Comparison of ENCODE assay signal across 1 cellular context in the genomic region with DNA sequence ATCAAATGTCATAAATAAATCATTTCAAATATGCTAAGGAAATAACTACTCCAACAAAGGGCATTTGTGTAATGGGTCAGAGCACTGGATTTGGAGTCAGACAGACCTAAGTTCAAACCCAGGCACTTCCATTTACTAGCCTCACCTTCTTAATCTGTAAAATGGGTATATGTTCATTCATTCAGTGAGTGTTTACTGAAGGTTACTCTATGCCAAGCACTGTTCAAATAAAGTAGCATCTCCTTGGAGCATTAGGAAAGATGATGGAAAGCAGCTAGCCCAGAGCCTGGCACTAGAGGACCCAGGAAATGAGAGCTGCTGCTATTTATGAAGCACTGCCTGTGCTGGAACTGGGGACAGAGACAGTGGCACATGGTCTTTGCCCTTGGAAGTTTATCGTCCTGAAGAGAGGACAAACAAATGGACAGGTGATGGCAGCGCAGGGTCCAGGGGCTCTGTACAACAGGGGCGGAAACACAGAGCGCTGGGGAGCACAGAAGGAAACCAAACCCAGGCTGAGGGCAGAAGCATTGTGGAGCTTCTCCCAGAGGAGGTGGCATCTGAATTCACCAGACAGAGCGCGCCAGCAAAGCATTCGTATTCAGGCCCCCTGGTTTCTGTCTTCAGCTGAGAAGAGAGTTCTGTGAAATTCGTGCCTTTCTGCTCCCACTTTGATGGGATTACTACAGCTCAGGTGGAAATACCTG.
TF ChIP-seq lines count a peak whose summit lies in the region.

No MANE protein-coding gene starts in this region.

TF ChIP-seq in HepG2, 621 proteins besides CTCF, POLR2A, EP300 and RAD21 (continued from another document and continues in another):
- TF ChIP-seq SUZ12 (IDR thresholded peaks at IDR 0.05; ENCODE audit: low read depth, low read length) = no peak
- TF ChIP-seq ZNF232 (CRISPR knock-in tag; IDR thresholded peaks at IDR 0.05; ENCODE audit: borderline replicate concordance) = no peak
- peak; percentile 58 for TF ChIP-seq SP4 (CRISPR knock-in tag; IDR thresholded peaks at IDR 0.05)
- peak; percentile 70; the same call in 1 of the 2 replicates for TF ChIP-seq ZNF605 (CRISPR knock-in tag; IDR thresholded peaks at IDR 0.05)
- no peak for TF ChIP-seq ELF4 (CRISPR knock-in tag; IDR thresholded peaks at IDR 0.05; ENCODE audit: borderline replicate concordance)
- no peak for TF ChIP-seq XBP1 (CRISPR knock-in tag; IDR thresholded peaks at IDR 0.05)
- peak; percentile 89 for TF ChIP-seq ZNF3 (CRISPR knock-in tag; IDR thresholded peaks at IDR 0.05)
- TF ChIP-seq ZZZ3 (CRISPR knock-in tag; IDR thresholded peaks at IDR 0.05; ENCODE audit: borderline replicate concordance) = no peak
- TF ChIP-seq NFYC (CRISPR knock-in tag; IDR thresholded peaks at IDR 0.05) = no peak
- TF ChIP-seq ZNF790 (CRISPR knock-in tag; IDR thresholded peaks at IDR 0.05; ENCODE audit: borderline replicate concordance) = no peak
- peak; percentile 99 for TF ChIP-seq CHD4 (IDR thresholded peaks at IDR 0.05; ENCODE audit: borderline replicate concordance, low read length)
- no peak for TF ChIP-seq MYNN (CRISPR knock-in tag; IDR thresholded peaks at IDR 0.05; ENCODE audit: low read depth)
- no peak for TF ChIP-seq ATF3 (CRISPR knock-in tag; IDR thresholded peaks at IDR 0.05)
- no peak for TF ChIP-seq ZNF749 (CRISPR knock-in tag; IDR thresholded peaks at IDR 0.05; ENCODE audit: borderline replicate concordance)
- no peak for TF ChIP-seq RXRA (CRISPR knock-in tag; IDR thresholded peaks at IDR 0.05)
- TF ChIP-seq NCOR1 (IDR thresholded peaks at IDR 0.05; ENCODE audit: borderline replicate concordance, low read length) = 0 out of 2 replicates have a peak, but pooled peaks have one; percentile 47
- TF ChIP-seq KLF11 (CRISPR knock-in tag; IDR thresholded peaks at IDR 0.05) = no peak
- TF ChIP-seq JUNB (CRISPR knock-in tag; IDR thresholded peaks at IDR 0.05; ENCODE audit: borderline replicate concordance) = no peak
- TF ChIP-seq CAMTA2 (CRISPR knock-in tag; IDR thresholded peaks at IDR 0.05; ENCODE audit: borderline replicate concordance) = no peak; the same call in 1 of the 2 replicates
- TF ChIP-seq ARID2 (CRISPR knock-in tag; IDR thresholded peaks at IDR 0.05; ENCODE audit: borderline replicate concordance) = no peak
- TF ChIP-seq ZNF501 (CRISPR knock-in tag; IDR thresholded peaks at IDR 0.05) = no peak
- TF ChIP-seq TBX3 (IDR thresholded peaks at IDR 0.05; ENCODE audit: borderline replicate concordance) = no peak
- TF ChIP-seq SNAPC4 (CRISPR knock-in tag; IDR thresholded peaks at IDR 0.05) = no peak
- TF ChIP-seq RBM39 (IDR thresholded peaks at IDR 0.05; ENCODE audit: low read depth, low read length, poor library complexity, severe bottlenecking) = no peak
- no peak for TF ChIP-seq CREB3 (CRISPR knock-in tag; IDR thresholded peaks at IDR 0.05)
- TF ChIP-seq, protein P1, sequence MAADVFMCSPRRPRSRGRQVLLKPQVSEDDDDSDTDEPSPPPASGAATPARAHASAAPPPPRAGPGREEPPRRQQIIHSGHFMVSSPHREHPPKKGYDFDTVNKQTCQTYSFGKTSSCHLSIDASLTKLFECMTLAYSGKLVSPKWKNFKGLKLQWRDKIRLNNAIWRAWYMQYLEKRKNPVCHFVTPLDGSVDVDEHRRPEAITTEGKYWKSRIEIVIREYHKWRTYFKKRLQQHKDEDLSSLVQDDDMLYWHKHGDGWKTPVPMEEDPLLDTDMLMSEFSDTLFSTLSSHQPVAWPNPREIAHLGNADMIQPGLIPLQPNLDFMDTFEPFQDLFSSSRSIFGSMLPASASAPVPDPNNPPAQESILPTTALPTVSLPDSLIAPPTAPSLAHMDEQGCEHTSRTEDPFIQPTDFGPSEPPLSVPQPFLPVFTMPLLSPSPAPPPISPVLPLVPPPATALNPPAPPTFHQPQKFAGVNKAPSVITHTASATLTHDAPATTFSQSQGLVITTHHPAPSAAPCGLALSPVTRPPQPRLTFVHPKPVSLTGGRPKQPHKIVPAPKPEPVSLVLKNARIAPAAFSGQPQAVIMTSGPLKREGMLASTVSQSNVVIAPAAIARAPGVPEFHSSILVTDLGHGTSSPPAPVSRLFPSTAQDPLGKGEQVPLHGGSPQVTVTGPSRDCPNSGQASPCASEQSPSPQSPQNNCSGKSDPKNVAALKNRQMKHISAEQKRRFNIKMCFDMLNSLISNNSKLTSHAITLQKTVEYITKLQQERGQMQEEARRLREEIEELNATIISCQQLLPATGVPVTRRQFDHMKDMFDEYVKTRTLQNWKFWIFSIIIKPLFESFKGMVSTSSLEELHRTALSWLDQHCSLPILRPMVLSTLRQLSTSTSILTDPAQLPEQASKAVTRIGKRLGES (CRISPR knock-in tag; IDR thresholded peaks at IDR 0.05; ENCODE audit: borderline replicate concordance) = no peak
- no peak for TF ChIP-seq ZNF318 (CRISPR knock-in tag; IDR thresholded peaks at IDR 0.05)
- TF ChIP-seq ZNF383 (CRISPR knock-in tag; IDR thresholded peaks at IDR 0.05; ENCODE audit: borderline replicate concordance) = no peak
- no peak for TF ChIP-seq MBD4 (IDR thresholded peaks at IDR 0.05; ENCODE audit: borderline replicate concordance, low read length)
- peak; percentile 66 for TF ChIP-seq DMAP1 (CRISPR knock-in tag; IDR thresholded peaks at IDR 0.05)
- TF ChIP-seq, protein P2, sequence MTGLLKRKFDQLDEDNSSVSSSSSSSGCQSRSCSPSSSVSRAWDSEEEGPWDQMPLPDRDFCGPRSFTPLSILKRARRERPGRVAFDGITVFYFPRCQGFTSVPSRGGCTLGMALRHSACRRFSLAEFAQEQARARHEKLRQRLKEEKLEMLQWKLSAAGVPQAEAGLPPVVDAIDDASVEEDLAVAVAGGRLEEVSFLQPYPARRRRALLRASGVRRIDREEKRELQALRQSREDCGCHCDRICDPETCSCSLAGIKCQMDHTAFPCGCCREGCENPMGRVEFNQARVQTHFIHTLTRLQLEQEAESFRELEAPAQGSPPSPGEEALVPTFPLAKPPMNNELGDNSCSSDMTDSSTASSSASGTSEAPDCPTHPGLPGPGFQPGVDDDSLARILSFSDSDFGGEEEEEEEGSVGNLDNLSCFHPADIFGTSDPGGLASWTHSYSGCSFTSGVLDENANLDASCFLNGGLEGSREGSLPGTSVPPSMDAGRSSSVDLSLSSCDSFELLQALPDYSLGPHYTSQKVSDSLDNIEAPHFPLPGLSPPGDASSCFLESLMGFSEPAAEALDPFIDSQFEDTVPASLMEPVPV (CRISPR knock-in tag; IDR thresholded peaks at IDR 0.05) = no peak
- no peak for TF ChIP-seq BORCS8-MEF2B (CRISPR knock-in tag; IDR thresholded peaks at IDR 0.05)
- TF ChIP-seq HIC2 (CRISPR knock-in tag; IDR thresholded peaks at IDR 0.05; ENCODE audit: low read depth) = peak; percentile 85
- peak; percentile 95 for TF ChIP-seq HDAC2 (CRISPR knock-in tag; IDR thresholded peaks at IDR 0.05)
- TF ChIP-seq HDAC1 (CRISPR knock-in tag; IDR thresholded peaks at IDR 0.05) = peak; percentile 83
- no peak for TF ChIP-seq PAWR (CRISPR knock-in tag; IDR thresholded peaks at IDR 0.05; ENCODE audit: borderline replicate concordance)
